ENCODE assay signal across 20 cellular contexts in the genomic region with DNA sequence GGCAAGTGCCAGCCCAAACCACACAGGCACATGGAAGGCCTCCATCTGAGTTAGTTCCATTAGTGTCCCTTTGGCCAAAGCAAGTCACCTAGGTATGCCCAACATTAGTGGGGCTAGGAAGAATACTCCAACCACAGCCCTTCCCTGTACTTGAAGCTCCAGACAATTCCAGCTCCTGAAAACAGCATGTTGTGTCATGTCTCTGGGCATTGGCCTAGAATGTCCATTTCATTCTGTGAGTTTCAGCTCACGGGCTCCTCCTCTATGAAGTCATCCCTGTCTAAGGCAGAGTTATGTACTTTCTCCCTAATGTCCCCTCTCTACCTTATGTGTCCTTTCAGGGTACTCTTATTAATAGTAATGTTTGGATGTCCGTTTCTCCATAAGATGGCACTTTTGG.
"Had no signal": no experiment of that assay in that cellular context is flagged by ENCODE, and none has a peak within 500 bp of the region (broad histone marks: within the 10 kb centered on the region; RNA-seq: fewer than 3 reads in every experiment).

No MANE protein-coding gene starts in this region.

- H3K27ac ChIP-seq: SJSA1, SK-N-MC had no signal

- H3K4me3 ChIP-seq: MG63, SJSA1, SK-N-MC had no signal

- H3K4me1 ChIP-seq: SJSA1 had no signal

- H3K36me3 ChIP-seq: MG63, SJSA1 had no signal

- H3K27me3 ChIP-seq: MG63, SJSA1 had no signal

- FAIRE-seq: RCC 7860 had no signal

- H3K9me3 ChIP-seq: MG63, SJSA1 had no signal

- DNase-seq: KBM-7, MG63, NCI-H1092, NCI-H1436, NCI-H187, NCI-H2029, NCI-H2081 treated with DMSO at 0.1 percent for 48 hours, NCI-H2171, NCI-H226, NCI-H446, NCI-H510A, NCI-H524 treated with DMSO at 0.1 percent for 48 hours, NCI-H69, NCI-H774, Right ventricle myocardium superior, RPMI8226, SIG-M5 had no signal
